ENCODE assay signal across 33 cellular contexts in the genomic region with DNA sequence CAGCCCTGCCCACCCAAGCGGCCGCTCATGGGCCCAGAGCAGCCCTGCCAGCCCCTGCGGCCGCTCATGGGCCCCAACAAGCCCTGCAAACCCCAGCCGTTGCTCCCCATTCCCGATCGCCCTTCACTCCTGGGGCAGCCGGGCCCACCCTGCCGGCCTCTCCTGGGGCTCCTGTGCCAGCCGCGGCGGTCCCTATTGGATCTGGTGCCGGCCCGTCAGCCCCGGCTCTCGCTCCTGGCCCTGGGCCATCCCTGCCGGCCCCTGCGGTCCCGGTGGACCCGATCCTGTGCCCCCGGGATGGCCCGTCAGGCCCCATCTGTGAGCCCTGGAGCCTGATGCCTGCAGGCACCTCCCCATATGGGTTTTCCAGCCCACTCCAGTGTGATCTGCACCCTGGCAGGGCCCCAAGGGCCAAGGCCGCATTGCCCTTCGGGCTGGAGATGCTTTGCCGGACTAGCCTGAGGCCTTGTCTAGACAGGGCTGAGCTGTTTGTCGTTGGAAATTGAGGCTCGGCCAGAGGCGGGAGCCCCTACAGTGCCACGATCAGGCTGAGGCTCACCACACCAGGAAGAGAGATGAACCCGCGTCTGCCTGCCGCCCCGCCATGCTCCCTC.
"Had no signal": no experiment of that assay in that cellular context is flagged by ENCODE, and none has a peak within 500 bp of the region (broad histone marks: within the 10 kb centered on the region; RNA-seq: fewer than 3 reads in every experiment).

No MANE protein-coding gene starts in this region.

- H3K9me3 Mint-ChIP-seq: activated B cell treated with CpG ODN at 0.5 μM for 24 hours; activated CD4-positive, alpha-beta memory T cell treated with anti-CD3 and anti-CD28 coated beads for 36 hours; activated naive CD4-positive, alpha-beta T cell treated with anti-CD3 and anti-CD28 coated beads, Interleukin-2, amount 10 ng/mL, durations not matched to agents 7 days and 5 days; activated naive CD8-positive, alpha-beta T cell treated with anti-CD3 and anti-CD28 coated beads for 36 hours had no signal

- H3K9me3 ChIP-seq: ascending aorta, MG63, Peyer's patch had no signal

- H3K27ac Mint-ChIP-seq: activated B cell treated with CpG ODN at 0.5 μM for 24 hours; activated CD4-positive, alpha-beta memory T cell treated with anti-CD3 and anti-CD28 coated beads for 36 hours; activated CD8-positive, alpha-beta memory T cell treated with anti-CD3 and anti-CD28 coated beads, Interleukin-2, amount 10 ng/mL, durations not matched to agents 7 days and 5 days; activated naive CD4-positive, alpha-beta T cell treated with anti-CD3 and anti-CD28 coated beads, Interleukin-2, amount 10 ng/mL, durations not matched to agents 7 days and 5 days; activated naive CD8-positive, alpha-beta T cell treated with anti-CD3 and anti-CD28 coated beads for 36 hours had no signal

- H3K27me3 ChIP-seq: ascending aorta, MG63, Peyer's patch had no signal

- H3K27ac ChIP-seq: ascending aorta, cardiac muscle cell, Peyer's patch, VCaP had no signal

- DNase-seq: activated B cell treated with CpG ODN at 0.5 μM for 24 hours; activated CD4-positive, alpha-beta memory T cell treated with anti-CD3 and anti-CD28 coated beads for 36 hours; activated CD4-positive, alpha-beta T cell treated with anti-CD3 and anti-CD28 coated beads for 4 hours; activated CD4-positive, alpha-beta T cell treated with anti-CD3 and anti-CD28 coated beads, Interleukin-2, amount 50 U/mL, for 1 hour; activated CD4-positive, CD25-positive, alpha-beta regulatory T cell treated with anti-CD3 and anti-CD28 coated beads, Interleukin-2, amount 50 U/mL, for 72 hours; activated CD8-positive, alpha-beta memory T cell treated with anti-CD3 and anti-CD28 coated beads for 24 hours; activated CD8-positive, alpha-beta memory T cell treated with anti-CD3 and anti-CD28 coated beads, Interleukin-2, amount 10 ng/mL, durations not matched to agents 7 days and 5 days; activated CD8-positive, alpha-beta memory T cell treated with anti-CD3 and anti-CD28 coated beads, Interleukin-2, amount 50 U/mL, for 48 hours; activated effector memory CD4-positive, alpha-beta T cell treated with Interleukin-2 at 50 U/mL for 16 hours; activated naive CD4-positive, alpha-beta T cell treated with anti-CD3 and anti-CD28 coated beads, Interleukin-2, amount 10 ng/mL, durations not matched to agents 7 days and 5 days; activated naive CD8-positive, alpha-beta T cell treated with anti-CD3 and anti-CD28 coated beads for 36 hours; activated T-cell treated with anti-CD3 and anti-CD28 coated beads, Interleukin-2, amount 50 U/mL, for 48 hours; amygdala; Kasumi-1; KG1; MG63; NCI-H1092; NCI-H1436 treated with DMSO at 0.1 percent for 48 hours; NCI-H1694 treated with DMSO at 0.1 percent for 48 hours; NCI-H2029; NCI-H345; NCI-H524 treated with DMSO at 0.1 percent for 48 hours; PC-3; Peyer's patch; RPMI8226; SIG-M5; SW 1271; T-helper 1 cell; T-helper 2 cell; T-helper 9 cell had no signal

- H3K4me3 ChIP-seq: ascending aorta, cardiac muscle cell, MG63, Peyer's patch had no signal

- ATAC-seq: activated CD8-positive, alpha-beta memory T cell treated with anti-CD3 and anti-CD28 coated beads, Interleukin-2, amount 10 ng/mL, durations not matched to agents 7 days and 5 days; PC-3 had no signal

- H3K36me3 ChIP-seq: cardiac muscle cell had no signal
